8 cellular contexts compared by ENCODE assay signal in genomic region chr10:71878327-71879034, GRCh38. TPM values are rescaled to one million over a fixed set of nuclear protein-coding genes. Genes with fewer than 3 reads are reported as not detected.
DNase-seq lines count a peak whose midpoint lies in the region; ATAC-seq and TF ChIP-seq lines count a peak whose summit lies in the region.

No MANE protein-coding gene starts in this region.

- peak; percentile 43 for ATAC-seq in GM18502 (IDR thresholded peaks at IDR 0.05; ENCODE audit: poor library complexity, unreplicated experiment)
- peak; percentile 91 to 96 for ATAC-seq in naive thymus-derived CD8-positive, alpha-beta T cell
- ATAC-seq in HG02623 (IDR thresholded peaks at IDR 0.05; ENCODE audit: unreplicated experiment), result no peak

- TF ChIP-seq CTCF in NB4 (IDR thresholded peaks at IDR 0.05; ENCODE audit: low read depth, low read length), result no peak

- no peak for TF ChIP-seq POLR2A in NB4 (IDR thresholded peaks at IDR 0.05; ENCODE audit: extremely low read depth, insufficient read length)

- H3K27me3 Mint-ChIP-seq in activated naive CD4-positive, alpha-beta T cell treated with anti-CD3 and anti-CD28 coated beads, Interleukin-2, amount 50 U/mL, for 24 hours, result no peaks in the 10 kb centered on the region
- H3K27me3 Mint-ChIP-seq in naive thymus-derived CD8-positive, alpha-beta T cell, result no peaks in the 10 kb centered on the region

- no peak overlapping the region for H3K4me3 ChIP-seq in NB4 (ENCODE audit: low read depth, low read length)

- H3K4me3 Mint-ChIP-seq in activated naive CD4-positive, alpha-beta T cell treated with anti-CD3 and anti-CD28 coated beads, Interleukin-2, amount 50 U/mL, for 24 hours, result peak overlapping the region; percentile 51
- H3K4me3 Mint-ChIP-seq in naive thymus-derived CD8-positive, alpha-beta T cell, result peak overlapping the region; percentile 16 to 71 (median 58)

- peaks cover 30% of the 10 kb centered on the region for H3K4me1 Mint-ChIP-seq in activated naive CD4-positive, alpha-beta T cell treated with anti-CD3 and anti-CD28 coated beads, Interleukin-2, amount 50 U/mL, for 24 hours
- peaks cover 13 to 53% (median 26%) of the 10 kb centered on the region in 4 donors for H3K4me1 Mint-ChIP-seq in naive thymus-derived CD8-positive, alpha-beta T cell

- peak overlapping the region; percentile 35 for H3K27ac Mint-ChIP-seq in activated naive CD4-positive, alpha-beta T cell treated with anti-CD3 and anti-CD28 coated beads, Interleukin-2, amount 50 U/mL, for 24 hours
- H3K27ac Mint-ChIP-seq in naive thymus-derived CD8-positive, alpha-beta T cell, result peak overlapping the region in 7 of 10 donors; percentile 11 to 66 (median 53)

- no peaks in the 10 kb centered on the region for H3K9me3 Mint-ChIP-seq in activated naive CD4-positive, alpha-beta T cell treated with anti-CD3 and anti-CD28 coated beads, Interleukin-2, amount 50 U/mL, for 24 hours
- H3K9me3 Mint-ChIP-seq in naive thymus-derived CD8-positive, alpha-beta T cell, result no peaks in the 10 kb centered on the region

- no peaks in the 10 kb centered on the region for H3K36me3 Mint-ChIP-seq in activated naive CD4-positive, alpha-beta T cell treated with anti-CD3 and anti-CD28 coated beads, Interleukin-2, amount 50 U/mL, for 24 hours
- H3K36me3 Mint-ChIP-seq in naive thymus-derived CD8-positive, alpha-beta T cell, result no peaks in the 10 kb centered on the region

- POLR2A ChIA-PET in naive thymus-derived CD8-positive, alpha-beta T cell (lab: Charles Lee), result interaction anchor here (0.6 to 1.1 kb wide), 5 partner anchors 17 to 44 kb away, joined by 3 read pairs; partner anchors contain the start of gene PSAP

- DNase-seq in NB4 (ENCODE audit: low read depth) (peak; percentile 91), COR-L47 (lab: John Stamatoyannopoulos, UW) (no peak), HT-29 (ENCODE audit: low spot score) (no peak), NCI-H187 (lab: John Stamatoyannopoulos, UW) (no peak)
- DNase-seq in naive thymus-derived CD8-positive, alpha-beta T cell, result peak in 4 of 10 donors; percentile 29 to 35 (median 31)

RNA-seq across cellular contexts. Expression of gene PSAP, which starts 27.4 kb away (rescaled TPM):
- 100 to 1,000 TPM; 203 to 206 TPM for total RNA-seq in naive thymus-derived CD8-positive, alpha-beta T cell
- polyA plus RNA-seq in naive thymus-derived CD8-positive, alpha-beta T cell, result 100 to 1,000 TPM; 389 to 442 (median 398) TPM
- total RNA-seq in HT-29 (2014; rRNA removed; shearing (Covaris generic)), result 548 and 565 TPM in 2 replicates
